ENCODE assay signal across 22 cellular contexts in genomic region chr10:65365878-65366277, GRCh38.
"Had no signal": no experiment of that assay in that cellular context is flagged by ENCODE, and none has a peak within 500 bp of the region (broad histone marks: within the 10 kb centered on the region; RNA-seq: fewer than 3 reads in every experiment).

No MANE protein-coding gene starts in this region.

- FAIRE-seq: HepG2 had no signal

- DNase-seq: IMR-90, Karpas-422, KG1, MM.1S, NCI-H1092 treated with DMSO at 0.1 percent for 48 hours, NCI-H1436, NCI-H187, NCI-H2029, NCI-H2081 treated with DMSO at 0.1 percent for 48 hours, NCI-H2171, NCI-H226, NCI-H446, NCI-H510A, NCI-H524 treated with DMSO at 0.1 percent for 48 hours, NCI-H69, NCI-H774, PC-9, Peyer's patch, SHP77 treated with DMSO at 0.1 percent for 48 hours, SJCRH30 had no signal

- H3K4me1 ChIP-seq: Peyer's patch, SJCRH30 had no signal

- H3K36me3 ChIP-seq: Peyer's patch, SJCRH30 had no signal

- ATAC-seq: HepG2, Right ventricle myocardium inferior had no signal

- H3K27me3 ChIP-seq: Peyer's patch, SJCRH30 had no signal

- H3K27ac ChIP-seq: PC-9, Peyer's patch, SJCRH30 had no signal

- H3K4me3 ChIP-seq: PC-9, Peyer's patch, SJCRH30 had no signal

- H2AFZ ChIP-seq: PC-9 had no signal

- H3K4me2 ChIP-seq: PC-9 had no signal

- H3K9me3 ChIP-seq: Peyer's patch, SJCRH30 had no signal
